1 cellular context compared by ENCODE assay signal in the genomic region with DNA sequence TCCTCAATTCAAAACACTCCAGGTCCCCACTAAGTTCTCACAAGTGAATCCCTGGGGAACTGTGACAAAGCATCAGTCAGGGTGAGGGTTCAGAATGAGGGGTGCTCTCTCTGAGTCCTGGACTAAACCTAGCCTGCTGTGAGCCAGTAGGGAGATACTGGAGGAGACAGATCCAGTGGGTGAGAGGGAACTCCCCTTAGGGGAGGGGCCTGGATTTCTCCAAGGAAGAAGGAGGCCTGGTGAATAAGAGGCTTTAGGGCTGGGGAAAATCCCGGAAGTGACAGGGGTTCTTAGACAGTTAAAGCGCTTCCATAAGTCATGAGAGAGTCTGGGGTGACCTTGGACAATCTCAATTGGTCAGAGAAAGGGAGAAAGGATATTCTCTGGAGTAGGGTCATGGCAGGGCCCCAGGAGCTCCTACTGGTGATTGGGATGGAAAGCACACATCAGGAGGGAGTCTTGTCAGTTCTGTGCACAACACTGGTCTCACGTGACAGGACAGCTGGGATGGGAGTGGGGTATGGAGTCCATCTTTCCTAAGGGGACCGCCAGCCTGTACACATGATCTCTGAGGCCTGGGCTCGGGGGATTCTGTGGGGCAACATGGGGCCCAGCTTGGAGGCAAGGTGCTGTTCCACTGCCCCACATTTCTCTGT.
TF ChIP-seq lines count a peak whose summit lies in the region.

No MANE protein-coding gene starts in this region.

TF ChIP-seq in H1, 55 proteins besides CTCF, POLR2A, EP300 and RAD21:
- TF ChIP-seq EZH2 (IDR thresholded peaks at IDR 0.05; ENCODE audit: low read depth, low read length, severe bottlenecking) (no peak), SIX5 (IDR thresholded peaks at IDR 0.05; ENCODE audit: low read depth, low read length) (no peak), SIN3A (conservative IDR thresholded peaks at IDR 0.05 in 1 of 2, IDR thresholded peaks at IDR 0.05 in 1 of 2; ENCODE audit: low read depth in 1 of 2, low read length in 2 of 2) (0 out of 4 replicates have a peak, but pooled peaks of 1 of the 2 experiments have one; percentile 26), CBX5 (IDR thresholded peaks at IDR 0.05; ENCODE audit: low read depth, low read length) (no peak), JUND (IDR thresholded peaks at IDR 0.05; ENCODE audit: low read length) (no peak)
